15 cellular contexts compared by ENCODE assay signal in the genomic region with DNA sequence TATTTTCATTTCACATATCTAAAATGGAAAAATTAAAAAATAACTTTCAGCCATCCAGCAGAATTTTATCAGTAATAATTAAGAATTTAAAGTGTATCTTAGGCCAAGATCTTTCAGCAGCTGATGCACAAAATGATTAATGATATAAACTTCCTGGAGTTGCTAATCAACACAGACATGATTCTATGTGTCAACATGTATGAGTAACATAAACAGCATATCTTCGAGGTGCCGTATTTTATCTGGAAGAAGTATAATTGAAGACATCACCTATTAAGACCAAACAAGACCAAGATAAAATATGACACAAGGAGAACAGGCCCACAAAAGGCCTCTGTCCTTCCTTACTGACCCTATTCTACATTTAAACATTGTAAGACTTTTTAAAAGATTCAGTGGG. TPM values are rescaled to one million over a fixed set of nuclear protein-coding genes. Genes with fewer than 3 reads are reported as not detected.
"Had no signal": no experiment of that assay in that cellular context is flagged by ENCODE, and none has a peak within 500 bp of the region (broad histone marks: within the 10 kb centered on the region; RNA-seq: fewer than 3 reads in every experiment).

No MANE protein-coding gene starts in this region.

- ATAC-seq: effector memory CD8-positive, alpha-beta T cell; heart left ventricle; natural killer cell; right cardiac atrium had no signal

- H3K36me3 ChIP-seq: heart left ventricle, ovary had no signal

- H3K27ac ChIP-seq: heart left ventricle, ovary had no signal

- H3K4me1 ChIP-seq: heart left ventricle had no signal

- H3K4me3 ChIP-seq: heart left ventricle, ovary had no signal

- DNase-seq: effector memory CD8-positive, alpha-beta T cell; erythroblast; heart left ventricle; hippocampal formation; kidney glomerular epithelial cell; natural killer cell; ovary; right cardiac atrium; small intestine; stimulated activated CD4-positive, alpha-beta T cell treated with anti-CD3 and anti-CD28 coated beads, Interleukin-2, amount 100 ng/mL, for 48 hours; stimulated activated naive CD4-positive, alpha-beta T cell treated with Interleukin-2 at 50 U/mL for 16 hours had no signal

- H3K27me3 ChIP-seq: heart left ventricle, ovary had no signal

- FAIRE-seq: colon, frontal cortex, small intestine, urothelium cell line had no signal

- H3K9me3 ChIP-seq: heart left ventricle, ovary had no signal

RNA-seq across cellular contexts. Expression of a gene that starts 45.2 kb away (rescaled TPM):
- total RNA-seq: lung microvascular endothelial cell, natural killer cell had no signal
- polyA plus RNA-seq: heart left ventricle had no signal
